In the genomic region with DNA sequence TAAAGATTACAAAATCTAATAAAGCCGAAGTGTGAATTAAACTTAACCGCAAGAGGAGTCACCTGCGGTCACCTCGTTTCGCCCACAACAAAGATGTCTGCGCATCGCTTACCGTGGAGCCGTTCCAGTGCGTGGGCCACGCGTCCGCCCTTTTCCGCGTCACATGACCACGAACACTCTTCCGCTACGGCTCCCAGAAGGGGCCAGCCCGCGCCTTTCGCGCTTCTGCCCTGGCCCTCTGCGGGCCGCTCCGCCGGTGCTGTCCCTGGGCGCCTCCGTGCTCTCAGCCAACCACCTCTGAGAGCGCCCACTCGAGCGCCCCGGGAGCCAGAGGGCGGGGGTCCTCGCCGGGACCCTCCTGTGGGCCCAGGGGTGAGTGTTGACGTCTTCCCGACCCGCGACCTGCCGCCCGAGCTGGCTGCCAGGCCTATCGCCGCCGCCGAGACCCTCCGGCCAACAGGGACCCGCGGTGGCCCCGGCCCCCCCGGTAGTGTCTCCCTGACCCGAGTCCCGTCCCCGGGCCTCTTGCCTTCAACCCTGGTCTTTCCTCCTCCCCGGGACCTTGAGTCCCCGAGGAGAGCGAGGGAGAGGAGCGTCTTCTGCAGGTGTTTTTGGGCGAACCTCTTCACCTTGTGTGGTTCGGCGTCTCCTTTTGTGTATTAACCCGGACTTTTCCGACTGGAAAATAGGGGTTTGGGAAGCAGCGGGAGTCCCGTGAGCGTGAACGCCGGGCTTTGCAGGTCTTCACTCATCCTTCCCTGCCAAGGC, we compare ENCODE assay signal across 8 cellular contexts. TPM values are rescaled to one million over a fixed set of nuclear protein-coding genes. Genes with fewer than 3 reads are reported as not detected.
DNase-seq lines count a peak whose midpoint lies in the region; ATAC-seq and TF ChIP-seq lines count a peak whose summit lies in the region.

A gene with protein sequence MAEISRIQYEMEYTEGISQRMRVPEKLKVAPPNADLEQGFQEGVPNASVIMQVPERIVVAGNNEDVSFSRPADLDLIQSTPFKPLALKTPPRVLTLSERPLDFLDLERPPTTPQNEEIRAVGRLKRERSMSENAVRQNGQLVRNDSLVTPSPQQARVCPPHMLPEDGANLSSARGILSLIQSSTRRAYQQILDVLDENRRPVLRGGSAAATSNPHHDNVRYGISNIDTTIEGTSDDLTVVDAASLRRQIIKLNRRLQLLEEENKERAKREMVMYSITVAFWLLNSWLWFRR (plus strand): TSS at position 196 of the 768 bp plus-strand sequence. CDS start 5,415 bp downstream, outside the sequence.

- H3K4me3 ChIP-seq in CD4-positive, alpha-beta memory T cell (ENCODE audit: low read length in 2 of 2): peak within 1 kb of the TSS; percentile 85 to 91
- peak within 1 kb of the TSS; percentile 70 to 100 (median 97) for H3K4me3 ChIP-seq in dorsolateral prefrontal cortex
- peak within 1 kb of the TSS; percentile 93 to 97 (median 95) for H3K4me3 ChIP-seq in liver (ENCODE audit: low read depth in 1 of 3, low read length in 3 of 3)

- H3K9ac ChIP-seq in liver (ENCODE audit: low read depth in 1 of 2, low read length in 2 of 2): peak within 1 kb of the TSS; percentile 44 to 87

- H3K27ac ChIP-seq in CD4-positive, alpha-beta memory T cell (ENCODE audit: low read depth, low read length): peak within 1 kb of the TSS; percentile 84
- peak within 1 kb of the TSS; percentile 27 to 98 (median 93) for H3K27ac ChIP-seq in dorsolateral prefrontal cortex
- H3K27ac ChIP-seq in liver (ENCODE audit: low read depth in 1 of 2, low read length in 2 of 2): peak within 1 kb of the TSS; percentile 88 to 95

- peaks cover 0 to 3% (median 0%) of the 10 kb centered on the region in 8 donors for H3K9me3 Mint-ChIP-seq in CD4-positive, alpha-beta memory T cell
- H3K9me3 Mint-ChIP-seq in activated CD4-positive, alpha-beta memory T cell treated with anti-CD3 and anti-CD28 coated beads for 36 hours: peaks cover 4% of the 10 kb centered on the region

- H3K27ac Mint-ChIP-seq in CD4-positive, alpha-beta memory T cell: peak within 1 kb of the TSS; percentile 95 to 98 (median 96)
- peak within 1 kb of the TSS; percentile 89 for H3K27ac Mint-ChIP-seq in activated CD4-positive, alpha-beta memory T cell treated with anti-CD3 and anti-CD28 coated beads for 36 hours

- CTCF ChIA-PET in CD4-positive, alpha-beta memory T cell (lab: Charles Lee; ENCODE audit: partially characterized antibody): no interaction called here
- CTCF ChIA-PET in activated CD4-positive, alpha-beta memory T cell treated with anti-CD3 and anti-CD28 coated beads for 36 hours (lab: Charles Lee): interaction anchor here (0.6 to 1.8 kb wide), 4 partner anchors 87 to 440 kb away, joined by 3 to 4 read pairs (median 3); no protein-coding TSS in a partner anchor

- peak in 51 of 56 donors; percentile 1 to 71 (median 40) for TF ChIP-seq CTCF in dorsolateral prefrontal cortex (IDR thresholded peaks at IDR 0.05 in 54 of 56, conservative IDR thresholded peaks at IDR 0.05 in 2 of 56; ENCODE audit: low read depth in 1 of 56, partially characterized antibody in 56 of 56)
- TF ChIP-seq CTCF in liver (IDR thresholded peaks at IDR 0.05; ENCODE audit: low read depth, low read length, missing input control): no peak

- H3K4me1 Mint-ChIP-seq in CD4-positive, alpha-beta memory T cell: peaks cover 21 to 59% (median 36%) of the 10 kb centered on the region in 4 donors
- H3K4me1 Mint-ChIP-seq in activated CD4-positive, alpha-beta memory T cell treated with anti-CD3 and anti-CD28 coated beads for 36 hours (ENCODE audit: low read depth): peaks cover 32% of the 10 kb centered on the region

- 5% methylated on average over 67 of the region's 67 CpGs for WGBS in liver

- intact Hi-C loops in CD4-positive, alpha-beta memory T cell (cut with micrococcal nuclease): loop anchor here (1.0 to 5.0 kb wide), 4 partner anchors 88 to 534 kb away; a partner anchor contains a TSS
- intact Hi-C loops in activated CD4-positive, alpha-beta memory T cell treated with anti-CD3 and anti-CD28 coated beads for 36 hours (cut with micrococcal nuclease): loop anchor here (1.0 to 5.0 kb wide), 7 partner anchors 26 to 533 kb away; no protein-coding TSS in a partner anchor
- intact Hi-C loops in dorsolateral prefrontal cortex (cut with DNase I): loop anchor here (5.0 to 10.0 kb wide), 5 partner anchors 70 to 440 kb away; a partner anchor contains a TSS

- H3K27me3 Mint-ChIP-seq in CD4-positive, alpha-beta memory T cell: no peaks in the 10 kb centered on the region
- H3K27me3 Mint-ChIP-seq in activated CD4-positive, alpha-beta memory T cell treated with anti-CD3 and anti-CD28 coated beads for 36 hours: no peaks in the 10 kb centered on the region

- peaks cover 7 to 17% of the 10 kb centered on the region in 2 donors for H3K36me3 Mint-ChIP-seq in CD4-positive, alpha-beta memory T cell
- H3K36me3 Mint-ChIP-seq in activated CD4-positive, alpha-beta memory T cell treated with anti-CD3 and anti-CD28 coated beads for 36 hours: peaks cover 8% of the 10 kb centered on the region

- no peak for TF ChIP-seq RAD21 in liver (IDR thresholded peaks at IDR 0.05)

- no peaks in the 10 kb centered on the region for H3K27me3 ChIP-seq in CD4-positive, alpha-beta memory T cell (ENCODE audit: insufficient read depth, low read length)
- H3K27me3 ChIP-seq in dorsolateral prefrontal cortex (no peaks in the 10 kb centered on the region), liver (ENCODE audit: control insufficient read depth in 4 of 4, insufficient read depth in 4 of 4, low read length in 3 of 4) (no peaks in the 10 kb centered on the region)

- POLR2A ChIA-PET in CD4-positive, alpha-beta memory T cell (lab: Charles Lee; ENCODE audit: partially characterized antibody): interaction anchor here (1.7 to 2.1 kb wide), 2 partner anchors 11 to 24 kb away, joined by 6 to 7 read pairs; no protein-coding TSS in a partner anchor
- POLR2A ChIA-PET in activated CD4-positive, alpha-beta memory T cell treated with anti-CD3 and anti-CD28 coated beads for 36 hours (lab: Charles Lee): interaction anchor here (1.5 kb wide), 1 partner anchor 24 kb away, joined by 3 read pairs; no protein-coding TSS in a partner anchor

- H3K4me1 ChIP-seq in CD4-positive, alpha-beta memory T cell (ENCODE audit: insufficient read depth, low read length): peaks cover 30% of the 10 kb centered on the region
- peaks cover 6 to 21% (median 13%) of the 10 kb centered on the region in 4 donors for H3K4me1 ChIP-seq in liver (ENCODE audit: control insufficient read depth in 4 of 4, insufficient read depth in 4 of 4, low read length in 3 of 4)

- H3K9me3 ChIP-seq in CD4-positive, alpha-beta memory T cell (ENCODE audit: control insufficient read depth in 1 of 2, low read length in 2 of 2): no peaks in the 10 kb centered on the region
- H3K9me3 ChIP-seq in liver (ENCODE audit: control insufficient read depth in 4 of 4, low read length in 3 of 4): peaks cover 0 to 1% (median 0%) of the 10 kb centered on the region in 4 donors

- peak; percentile 92 to 96 (median 93) for DNase-seq in CD4-positive, alpha-beta memory T cell
- DNase-seq in NCI-H82 (lab: John Stamatoyannopoulos, UW) (peak; percentile 96), dorsolateral prefrontal cortex (peak; percentile 83 to 95 (median 92))
- DNase-seq in activated CD4-positive, alpha-beta memory T cell treated with anti-CD3 and anti-CD28 coated beads for 36 hours: peak; percentile 97
- DNase-seq in stimulated activated CD4-positive, alpha-beta T cell treated with anti-CD3 and anti-CD28 coated beads, Interleukin-4, amount 100 ng/mL, for 24 hours: peak; percentile 95

- no peaks in the 10 kb centered on the region for H3K36me3 ChIP-seq in CD4-positive, alpha-beta memory T cell (ENCODE audit: insufficient read depth, low read length)
- H3K36me3 ChIP-seq in liver (ENCODE audit: control insufficient read depth in 4 of 4, insufficient read depth in 3 of 4, low read depth in 1 of 4, low read length in 3 of 4): peaks cover 0 to 2% (median under 1%) of the 10 kb centered on the region in 4 donors

- H3K4me3 Mint-ChIP-seq in CD4-positive, alpha-beta memory T cell: peak within 1 kb of the TSS; percentile 95 to 97 (median 96)
- H3K4me3 Mint-ChIP-seq in activated CD4-positive, alpha-beta memory T cell treated with anti-CD3 and anti-CD28 coated beads for 36 hours: peak within 1 kb of the TSS; percentile 90

- peak; percentile 96 for ATAC-seq in GM19438 (IDR thresholded peaks at IDR 0.05; ENCODE audit: low read depth, unreplicated experiment)
- peak; percentile 83 for ATAC-seq in HG03575 (IDR thresholded peaks at IDR 0.05; ENCODE audit: extremely low read depth, insufficient number of reproducible peaks, low FRiP score, unreplicated experiment)

TF ChIP-seq in liver, 16 proteins besides CTCF, POLR2A, EP300 and RAD21 (continues in another document):
- TF ChIP-seq, protein P1, sequence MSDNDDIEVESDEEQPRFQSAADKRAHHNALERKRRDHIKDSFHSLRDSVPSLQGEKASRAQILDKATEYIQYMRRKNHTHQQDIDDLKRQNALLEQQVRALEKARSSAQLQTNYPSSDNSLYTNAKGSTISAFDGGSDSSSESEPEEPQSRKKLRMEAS (IDR thresholded peaks at IDR 0.05): peak; percentile 98
- TF ChIP-seq, protein P2, sequence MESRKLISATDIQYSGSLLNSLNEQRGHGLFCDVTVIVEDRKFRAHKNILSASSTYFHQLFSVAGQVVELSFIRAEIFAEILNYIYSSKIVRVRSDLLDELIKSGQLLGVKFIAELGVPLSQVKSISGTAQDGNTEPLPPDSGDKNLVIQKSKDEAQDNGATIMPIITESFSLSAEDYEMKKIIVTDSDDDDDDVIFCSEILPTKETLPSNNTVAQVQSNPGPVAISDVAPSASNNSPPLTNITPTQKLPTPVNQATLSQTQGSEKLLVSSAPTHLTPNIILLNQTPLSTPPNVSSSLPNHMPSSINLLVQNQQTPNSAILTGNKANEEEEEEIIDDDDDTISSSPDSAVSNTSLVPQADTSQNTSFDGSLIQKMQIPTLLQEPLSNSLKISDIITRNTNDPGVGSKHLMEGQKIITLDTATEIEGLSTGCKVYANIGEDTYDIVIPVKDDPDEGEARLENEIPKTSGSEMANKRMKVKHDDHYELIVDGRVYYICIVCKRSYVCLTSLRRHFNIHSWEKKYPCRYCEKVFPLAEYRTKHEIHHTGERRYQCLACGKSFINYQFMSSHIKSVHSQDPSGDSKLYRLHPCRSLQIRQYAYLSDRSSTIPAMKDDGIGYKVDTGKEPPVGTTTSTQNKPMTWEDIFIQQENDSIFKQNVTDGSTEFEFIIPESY (IDR thresholded peaks at IDR 0.05): peak; percentile 92
- TF ChIP-seq HNF4G (IDR thresholded peaks at IDR 0.05) (no peak), TAF1 (conservative IDR thresholded peaks at IDR 0.05) (peak; percentile 41), RXRA (IDR thresholded peaks at IDR 0.05) (peak; percentile 66 to 84)

RNA-seq across cellular contexts. Expression of the gene that starts here (rescaled TPM):
- total RNA-seq in CD4-positive, alpha-beta memory T cell: 10 to 100 TPM; 58.0 to 64.3 TPM
- polyA plus RNA-seq in CD4-positive, alpha-beta memory T cell: 100 to 1,000 TPM; 123 to 159 TPM
- total RNA-seq in activated CD4-positive, alpha-beta memory T cell treated with anti-CD3 and anti-CD28 coated beads for 36 hours: 10 to 100 TPM; 73.2 to 74.1 TPM
- total RNA-seq in dorsolateral prefrontal cortex (100 to 1,000 TPM in 96 of 120 experiments, 10 to 100 TPM in 24; 80.8 to 145 (median 108) TPM), liver (10 to 100 TPM; 31.7 to 34.6 TPM)
- 10 to 100 TPM; 28.9 to 40.8 TPM for polyA plus RNA-seq in liver

Comparison
In these comparisons a context has a peak if more than half of its experiments do, and no peak if none do; other contexts are left out.
1. Peak in every context shown above with its lines: DNase-seq, ATAC-seq, H3K4me3 ChIP-seq and H3K27ac ChIP-seq.